ENCODE assay signal across 1 cellular context in genomic region chr11:46722566-46723358, GRCh38.
A peak's percentile ranks its signal among the peaks of the same experiment; 100 is the strongest.
TF ChIP-seq lines count a peak whose summit lies in the region.

No MANE protein-coding gene starts in this region.

TF ChIP-seq in HepG2, 621 proteins besides CTCF, POLR2A, EP300 and RAD21 (continues in another document):
- TF ChIP-seq ZNF564 (CRISPR knock-in tag; IDR thresholded peaks at IDR 0.05) (0 out of 2 replicates have a peak, but pooled peaks have one; percentile 35), ZNF280D (CRISPR knock-in tag; IDR thresholded peaks at IDR 0.05) (peak; percentile 68; the same call in 1 of the 2 replicates), MATR3 (CRISPR knock-in tag; IDR thresholded peaks at IDR 0.05) (no peak), BRF2 (CRISPR knock-in tag; IDR thresholded peaks at IDR 0.05) (no peak), ZBTB20 (CRISPR knock-in tag; IDR thresholded peaks at IDR 0.05; ENCODE audit: borderline replicate concordance, low read depth) (peak; percentile 32; the same call in 1 of the 2 replicates), E2F1 (CRISPR knock-in tag; IDR thresholded peaks at IDR 0.05) (0 out of 2 replicates have a peak, but pooled peaks have one; percentile 7), TEAD3 (CRISPR knock-in tag; optimal IDR thresholded peaks at IDR 0.05; ENCODE audit: borderline replicate concordance) (peak; percentile 15), ZNF318 (CRISPR knock-in tag; IDR thresholded peaks at IDR 0.05) (0 out of 2 replicates have a peak, but pooled peaks have one; percentile 43), SRSF4 (IDR thresholded peaks at IDR 0.05; ENCODE audit: low read depth, low read length, poor library complexity, severe bottlenecking) (no peak), ZNF460 (CRISPR knock-in tag; IDR thresholded peaks at IDR 0.05; ENCODE audit: borderline replicate concordance) (no peak), ZBTB38 (CRISPR knock-in tag; IDR thresholded peaks at IDR 0.05) (0 out of 2 replicates have a peak, but pooled peaks have one; percentile 10), ATF6 (CRISPR knock-in tag; conservative IDR thresholded peaks at IDR 0.05) (no peak), PAF1 (CRISPR knock-in tag; IDR thresholded peaks at IDR 0.05) (0 out of 2 replicates have a peak, but pooled peaks have one; percentile 25), POLR2G (IDR thresholded peaks at IDR 0.05; ENCODE audit: low read depth, low read length) (peak; percentile 71), ZNF33B (CRISPR knock-in tag; IDR thresholded peaks at IDR 0.05) (0 out of 2 replicates have a peak, but pooled peaks have one; percentile 34), NR2F2 (IDR thresholded peaks at IDR 0.05; ENCODE audit: borderline replicate concordance, low read depth) (no peak), RFX1 (IDR thresholded peaks at IDR 0.05) (no peak), ATF2 (CRISPR knock-in tag; IDR thresholded peaks at IDR 0.05) (no peak), RERE (CRISPR knock-in tag; IDR thresholded peaks at IDR 0.05; ENCODE audit: low read depth) (no peak), SNAPC5 (CRISPR knock-in tag; IDR thresholded peaks at IDR 0.05; ENCODE audit: borderline replicate concordance) (no peak), RFXAP (CRISPR knock-in tag; IDR thresholded peaks at IDR 0.05; ENCODE audit: borderline replicate concordance) (0 out of 2 replicates have a peak, but pooled peaks have one; percentile 36), ATF3 (CRISPR knock-in tag; IDR thresholded peaks at IDR 0.05) (no peak), ZBTB33 (CRISPR knock-in tag; IDR thresholded peaks at IDR 0.05) (no peak), MEF2D (CRISPR knock-in tag; IDR thresholded peaks at IDR 0.05) (no peak), ZNF616 (CRISPR knock-in tag; IDR thresholded peaks at IDR 0.05; ENCODE audit: low read depth) (0 out of 2 replicates have a peak, but pooled peaks have one; percentile 67)
